Comparison of ENCODE assay signal across 8 cellular contexts in genomic region chrX:129523076-129524055, GRCh38. TPM values are rescaled to one million over a fixed set of nuclear protein-coding genes. Genes with fewer than 3 reads are reported as not detected.
DNase-seq lines count a peak whose midpoint lies in the region; ATAC-seq and TF ChIP-seq lines count a peak whose summit lies in the region.

Gene SMARCA1 (minus strand): TSS chrX:129523490. CDS start chrX:129523370, 120 bp downstream.

- BruUV-seq in Panc1 (replicated peaks; lab: Mats Ljungman, UMichigan) = no TSS peak

- peak; percentile 84 for ATAC-seq in Panc1
- ATAC-seq in GM21526 (IDR thresholded peaks at IDR 0.05; ENCODE audit: low FRiP score, unreplicated experiment) = no peak

- H3K4me3 Mint-ChIP-seq in activated CD4-positive, alpha-beta T cell treated with anti-CD3 and anti-CD28 coated beads, Interleukin-2, amount 10 ng/mL, durations not matched to agents 7 days and 5 days = peak within 1 kb of the TSS; percentile 71

- TF ChIP-seq CTCF in Panc1 (IDR thresholded peaks at IDR 0.05) = no peak

- peaks cover 6% of the 10 kb centered on the region for H3K4me1 Mint-ChIP-seq in activated CD4-positive, alpha-beta T cell treated with anti-CD3 and anti-CD28 coated beads, Interleukin-2, amount 10 ng/mL, durations not matched to agents 7 days and 5 days

- CTCF ChIA-PET in activated CD4-positive, alpha-beta T cell treated with anti-CD3 and anti-CD28 coated beads, Interleukin-2, amount 10 ng/mL, durations not matched to agents 7 days and 5 days (lab: Charles Lee) = interaction anchor here (1.0 kb wide), 1 partner anchor 137 kb away, joined by 3 read pairs; no protein-coding TSS in a partner anchor
- CTCF ChIA-PET in Panc1 (lab: Charles Lee) = no interaction called here

- peaks cover 17% of the 10 kb centered on the region for H3K4me1 ChIP-seq in Panc1 (ENCODE audit: control insufficient read depth, insufficient read depth, low read length)

- H3K27me3 ChIP-seq in Panc1 (ENCODE audit: control insufficient read depth, insufficient read depth, low read length) = no peaks in the 10 kb centered on the region

- H3K9me3 Mint-ChIP-seq in activated CD4-positive, alpha-beta T cell treated with anti-CD3 and anti-CD28 coated beads, Interleukin-2, amount 10 ng/mL, durations not matched to agents 7 days and 5 days = peaks cover 1% of the 10 kb centered on the region

- no peaks in the 10 kb centered on the region for H3K36me3 ChIP-seq in Panc1 (ENCODE audit: control insufficient read depth, insufficient read depth, low read length)

- intact Hi-C loops in Panc1 (cut with micrococcal nuclease; ENCODE audit: unreplicated experiment) = no loop called here

- no peaks in the 10 kb centered on the region for H3K36me3 Mint-ChIP-seq in activated CD4-positive, alpha-beta T cell treated with anti-CD3 and anti-CD28 coated beads, Interleukin-2, amount 10 ng/mL, durations not matched to agents 7 days and 5 days (ENCODE audit: low read depth)

- H3K9me3 ChIP-seq in Panc1 (ENCODE audit: control insufficient read depth, insufficient read depth, low read depth, low read length) = no peaks in the 10 kb centered on the region

- H3K4me3 ChIP-seq in Panc1 (ENCODE audit: low read depth in 2 of 2, low read length in 2 of 2) = peak within 1 kb of the TSS; percentile 83 to 97
- peak within 1 kb of the TSS; percentile 72 for H3K4me3 ChIP-seq in skeletal muscle cell (ENCODE audit: low read depth, low read length)

- peaks cover 29% of the 10 kb centered on the region for H3K27me3 Mint-ChIP-seq in activated CD4-positive, alpha-beta T cell treated with anti-CD3 and anti-CD28 coated beads, Interleukin-2, amount 10 ng/mL, durations not matched to agents 7 days and 5 days

- H3K27ac Mint-ChIP-seq in activated CD4-positive, alpha-beta T cell treated with anti-CD3 and anti-CD28 coated beads, Interleukin-2, amount 10 ng/mL, durations not matched to agents 7 days and 5 days = peak within 1 kb of the TSS; percentile 52

- POLR2A ChIA-PET in activated CD4-positive, alpha-beta T cell treated with anti-CD3 and anti-CD28 coated beads, Interleukin-2, amount 10 ng/mL, durations not matched to agents 7 days and 5 days (lab: Charles Lee) = no interaction called here
- POLR2A ChIA-PET in Panc1 (lab: Charles Lee) = interaction anchor here (0.6 kb wide), 1 partner anchor 1296 kb away, joined by 3 read pairs; no protein-coding TSS in a partner anchor

- in situ Hi-C loops in Panc1 (cut with HindIII; ENCODE audit: low pct_unique_long_range_greater_than_20kb, low sequenced_read_pairs) = no loop called here

- DNase-seq in activated CD4-positive, alpha-beta T cell treated with anti-CD3 and anti-CD28 coated beads, Interleukin-2, amount 10 ng/mL, durations not matched to agents 7 days and 5 days = no peak
- DNase-seq in activated CD4-positive, alpha-beta T cell treated with anti-CD3 and anti-CD28 coated beads for 48 hours = no peak
- no peak for DNase-seq in Panc1 (ENCODE audit: low read depth, low spot score)
- peak; percentile 56 for DNase-seq in iris pigment epithelial cell (ENCODE audit: low read depth)
- no peak for DNase-seq in skeletal muscle cell (ENCODE audit: low read depth)
- no peak for DNase-seq in stimulated activated CD4-positive, alpha-beta T cell treated with anti-CD3 and anti-CD28 coated beads, Interleukin-4, amount 100 ng/mL, for 24 hours

- H3K27ac ChIP-seq in Panc1 (ENCODE audit: low read length) = peak within 1 kb of the TSS; percentile 91
- H3K27ac ChIP-seq in cingulate gyrus (ENCODE audit: low read depth, low read length) = peak within 1 kb of the TSS; percentile 88

RNA-seq across cellular contexts. Expression of gene SMARCA1, which starts in this region (rescaled TPM):
- not detected for total RNA-seq in activated CD4-positive, alpha-beta T cell treated with anti-CD3 and anti-CD28 coated beads, Interleukin-2, amount 10 ng/mL, durations not matched to agents 7 days and 5 days
- 130 TPM for total RNA-seq in Panc1 (2021; ENCODE audit: unreplicated experiment)
- polyA plus RNA-seq in Panc1 (2012; ENCODE audit: insufficient read length) = 75.1 TPM

Comparison
In these comparisons a context has a peak if more than half of its experiments do, and no peak if none do; other contexts are left out.
1. RNA of gene SMARCA1 (total RNA-seq): 130 TPM in Panc1 (single experiment); not detected in activated CD4-positive, alpha-beta T cell treated with anti-CD3 and anti-CD28 coated beads, Interleukin-2, amount 10 ng/mL, durations not matched to agents 7 days and 5 days; every median in the first group is over 100 times any median in the second.